In the genomic region with DNA sequence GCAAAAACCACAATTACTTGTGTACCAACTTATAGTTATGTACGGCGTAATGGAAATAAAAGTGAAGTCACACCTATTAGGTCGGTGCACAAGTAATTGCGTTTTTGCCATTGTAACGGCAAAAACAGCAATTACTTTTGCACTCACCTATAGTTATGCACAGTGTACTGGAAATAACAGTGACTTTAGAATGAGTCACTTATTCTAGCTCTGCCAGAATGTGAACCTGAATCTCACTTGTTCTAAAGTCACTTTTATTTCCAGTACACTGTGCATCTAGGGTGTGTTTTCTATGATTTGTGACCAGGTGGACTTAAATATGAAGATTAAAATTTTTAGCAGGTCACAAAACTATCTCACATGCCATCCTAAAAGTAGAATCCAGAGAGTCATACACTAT, we compare ENCODE assay signal across 19 cellular contexts.
"Had no signal": no experiment of that assay in that cellular context is flagged by ENCODE, and none has a peak within 500 bp of the region (broad histone marks: within the 10 kb centered on the region; RNA-seq: fewer than 3 reads in every experiment).

No MANE protein-coding gene starts in this region.

- H3K9me3 ChIP-seq: heart left ventricle, psoas muscle, testis had no signal

- H3K27me3 ChIP-seq: heart left ventricle, testis had no signal

- H3K9me3 Mint-ChIP-seq: activated CD4-positive, alpha-beta T cell treated with anti-CD3 and anti-CD28 coated beads, Interleukin-2, amount 10 ng/mL, durations not matched to agents 24 days and 14 days; activated naive CD4-positive, alpha-beta T cell treated with anti-CD3 and anti-CD28 coated beads for 36 hours; activated T-helper 1 cell treated with anti-CD3 and anti-CD28 coated beads, Interleukin-12 subunit alpha, Interleukin-12 subunit beta, Interleukin-2, Interleukin-4 antibody, amounts not matched to agents 30 ng/mL and 10 ng/mL and 1 ng/mL, durations not matched to agents 14 hours and 24 hours and 36 hours; brain; dendritic cell treated with granulocyte-macrophage colony-stimulating factor and Interleukin-4, amounts not matched to agents 40 ng/mL and 50 ng/mL, for 4 days; nephron; stimulated activated naive CD8-positive, alpha-beta T cell treated with anti-CD3 and anti-CD28 coated beads, Interleukin-15, Interleukin-2, amounts not matched to agents 100 ng/mL and 50 ng/mL, for 24 hours; WTC11 had no signal

- H3K36me3 ChIP-seq: heart left ventricle had no signal

- ATAC-seq: effector memory CD8-positive, alpha-beta T cell; esophagus mucosa; left lobe of liver; psoas muscle; T-helper 17 cell; WTC11 had no signal

- H3K36me3 Mint-ChIP-seq: brain, memory B cell, WTC11 had no signal

- H3K4me1 ChIP-seq: psoas muscle, testis had no signal

- DNase-seq: activated CD4-positive, alpha-beta T cell treated with anti-CD3 and anti-CD28 coated beads, Interleukin-2, amount 10 ng/mL, durations not matched to agents 24 days and 14 days; activated naive CD4-positive, alpha-beta T cell treated with anti-CD3 and anti-CD28 coated beads for 36 hours; cerebellar nuclear complex; effector memory CD8-positive, alpha-beta T cell; heart left ventricle; psoas muscle; stimulated activated CD4-positive, alpha-beta T cell treated with anti-CD3 and anti-CD28 coated beads, Interleukin-2, amount 100 ng/mL, for 48 hours; stimulated activated CD8-positive, alpha-beta memory T cell treated with anti-CD3 and anti-CD28 coated beads, Interleukin-4, amount 100 ng/mL, for 48 hours; T-helper 17 cell; testis had no signal

- H3K4me3 Mint-ChIP-seq: activated CD4-positive, alpha-beta T cell treated with anti-CD3 and anti-CD28 coated beads, Interleukin-2, amount 10 ng/mL, durations not matched to agents 24 days and 14 days; activated naive CD4-positive, alpha-beta T cell treated with anti-CD3 and anti-CD28 coated beads for 36 hours; activated T-helper 1 cell treated with anti-CD3 and anti-CD28 coated beads, Interleukin-12 subunit alpha, Interleukin-12 subunit beta, Interleukin-2, Interleukin-4 antibody, amounts not matched to agents 30 ng/mL and 10 ng/mL and 1 ng/mL, durations not matched to agents 14 hours and 24 hours and 36 hours; brain; dendritic cell treated with granulocyte-macrophage colony-stimulating factor and Interleukin-4, amounts not matched to agents 40 ng/mL and 50 ng/mL, for 4 days; effector memory CD8-positive, alpha-beta T cell; memory B cell; nephron; stimulated activated naive CD8-positive, alpha-beta T cell treated with anti-CD3 and anti-CD28 coated beads, Interleukin-15, Interleukin-2, amounts not matched to agents 100 ng/mL and 50 ng/mL, for 24 hours; T-helper 17 cell; WTC11 had no signal

- H3K27ac ChIP-seq: psoas muscle, testis had no signal

- H3K4me1 Mint-ChIP-seq: activated CD4-positive, alpha-beta T cell treated with anti-CD3 and anti-CD28 coated beads, Interleukin-2, amount 10 ng/mL, durations not matched to agents 24 days and 14 days; memory B cell; nephron; T-helper 17 cell had no signal

- H3K4me3 ChIP-seq: psoas muscle, testis had no signal

- H3K27ac Mint-ChIP-seq: activated CD4-positive, alpha-beta T cell treated with anti-CD3 and anti-CD28 coated beads, Interleukin-2, amount 10 ng/mL, durations not matched to agents 24 days and 14 days; activated naive CD4-positive, alpha-beta T cell treated with anti-CD3 and anti-CD28 coated beads for 36 hours; activated T-helper 1 cell treated with anti-CD3 and anti-CD28 coated beads, Interleukin-12 subunit alpha, Interleukin-12 subunit beta, Interleukin-2, Interleukin-4 antibody, amounts not matched to agents 30 ng/mL and 10 ng/mL and 1 ng/mL, durations not matched to agents 14 hours and 24 hours and 36 hours; dendritic cell treated with granulocyte-macrophage colony-stimulating factor and Interleukin-4, amounts not matched to agents 40 ng/mL and 50 ng/mL, for 4 days; effector memory CD8-positive, alpha-beta T cell; memory B cell; nephron; stimulated activated naive CD8-positive, alpha-beta T cell treated with anti-CD3 and anti-CD28 coated beads, Interleukin-15, Interleukin-2, amounts not matched to agents 100 ng/mL and 50 ng/mL, for 24 hours; T-helper 17 cell; WTC11 had no signal

- H3K27me3 Mint-ChIP-seq: activated CD4-positive, alpha-beta T cell treated with anti-CD3 and anti-CD28 coated beads, Interleukin-2, amount 10 ng/mL, durations not matched to agents 24 days and 14 days; brain; dendritic cell treated with granulocyte-macrophage colony-stimulating factor and Interleukin-4, amounts not matched to agents 40 ng/mL and 50 ng/mL, for 4 days; effector memory CD8-positive, alpha-beta T cell; memory B cell; stimulated activated naive CD8-positive, alpha-beta T cell treated with anti-CD3 and anti-CD28 coated beads, Interleukin-15, Interleukin-2, amounts not matched to agents 100 ng/mL and 50 ng/mL, for 24 hours; T-helper 17 cell had no signal
